Comparison of ENCODE assay signal across 17 cellular contexts in the genomic region with DNA sequence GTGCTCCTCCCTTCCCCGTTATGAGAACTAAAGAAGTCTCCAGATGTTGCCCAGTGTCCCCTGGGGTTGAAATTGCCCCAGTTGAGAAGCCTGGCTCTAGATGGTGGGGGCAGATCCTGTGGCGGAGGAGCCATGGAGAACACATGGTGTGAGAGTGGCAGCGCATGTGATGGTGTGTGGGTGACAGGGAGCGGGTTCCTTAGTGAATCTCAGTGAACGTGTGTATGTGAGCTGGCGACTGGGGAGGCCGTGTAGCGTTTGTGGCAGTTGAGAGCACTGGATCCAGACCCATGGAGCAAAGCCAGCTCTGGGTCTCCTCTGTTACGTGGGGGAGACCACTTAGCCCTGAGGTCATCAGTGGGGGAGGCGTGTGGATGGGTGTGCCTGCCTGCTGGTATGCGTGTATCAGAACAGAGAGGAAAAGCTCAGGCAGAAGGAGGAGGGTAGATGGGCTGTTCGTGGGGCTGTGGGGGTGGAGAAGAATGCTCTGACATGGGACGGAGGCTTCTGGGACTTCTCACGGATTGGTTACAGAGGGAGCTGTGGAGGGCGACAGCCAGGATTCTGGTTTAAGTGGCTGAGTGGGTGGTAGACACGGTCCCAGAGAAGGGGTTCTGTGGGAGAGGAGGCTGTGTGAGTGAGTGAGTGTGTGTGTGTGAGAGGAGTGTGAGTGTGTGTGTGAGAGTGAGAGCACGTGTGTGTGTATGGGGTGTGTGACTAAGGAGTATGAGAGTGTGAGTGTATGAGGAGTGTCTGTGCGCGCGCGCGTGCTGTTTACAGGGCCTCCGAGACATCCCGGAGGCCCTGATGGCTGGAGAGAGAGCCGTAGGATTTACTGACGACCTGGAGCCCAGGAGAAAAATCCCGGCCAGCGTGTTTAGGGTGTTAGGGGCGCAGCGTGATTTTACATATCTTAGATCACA.
DNase-seq lines count a peak whose midpoint lies in the region; ATAC-seq and TF ChIP-seq lines count a peak whose summit lies in the region.
"Had no signal": no experiment of that assay in that cellular context is flagged by ENCODE, and none has a peak within 500 bp of the region (broad histone marks: within the 10 kb centered on the region; RNA-seq: fewer than 3 reads in every experiment).

No MANE protein-coding gene starts in this region.

- no peaks in the 10 kb centered on the region for H3K4me1 Mint-ChIP-seq in stimulated activated naive CD8-positive, alpha-beta T cell treated with anti-CD3 and anti-CD28 coated beads, Interleukin-15, amount 100 ng/mL, for 72 hours
- H3K4me1 Mint-ChIP-seq in nephron: peaks cover 27% of the 10 kb centered on the region

- H3K27ac Mint-ChIP-seq in stimulated activated naive CD8-positive, alpha-beta T cell treated with anti-CD3 and anti-CD28 coated beads, Interleukin-15, amount 100 ng/mL, for 72 hours: peak overlapping the region; percentile 38 to 52
- peak overlapping the region; percentile 9 to 65 (median 34) for H3K27ac Mint-ChIP-seq in nephron
- H3K27ac Mint-ChIP-seq: T-helper 1 cell treated with Interleukin-12 subunit alpha and Interleukin-12 subunit beta and Interleukin-4 antibody, amounts not matched to agents 30 μg/mL and 1 μg/mL, for 36 hours had no signal

- no peak for DNase-seq in stimulated activated naive CD8-positive, alpha-beta T cell treated with anti-CD3 and anti-CD28 coated beads, Interleukin-15, amount 100 ng/mL, for 72 hours
- DNase-seq in stimulated activated naive CD8-positive, alpha-beta T cell treated with anti-CD3 and anti-CD28 coated beads, Interleukin-15, Interleukin-2, amounts not matched to agents 100 U/mL and 50 U/mL, for 24 hours: no peak
- DNase-seq in activated CD8-positive, alpha-beta memory T cell treated with anti-CD3 and anti-CD28 coated beads, Interleukin-2, amount 50 U/mL, for 48 hours: no peak
- DNase-seq in DMS 273 treated with DMSO at 0.1 percent for 48 hours (lab: John Stamatoyannopoulos, UW) (no peak), SIG-M5 treated with dmso at 0.1 percent for 504 hours (lab: John Stamatoyannopoulos, UW; ENCODE audit: unreplicated experiment) (no peak)
- DNase-seq: activated CD4-positive, alpha-beta T cell treated with anti-CD3 and anti-CD28 coated beads for 48 hours; activated T-cell treated with anti-CD3 and anti-CD28 coated beads, Interleukin-2, amount 50 U/mL, for 4 hours; DND-41; effector CD8-positive, alpha-beta T cell; NCI-H524 treated with DMSO at 0.1 percent for 48 hours; RPMI8226; trophoblast cell had no signal

- TF ChIP-seq CTCF in nephron (IDR thresholded peaks at IDR 0.05; ENCODE audit: unreplicated experiment in 3 of 3): no peak

- H3K9me3 Mint-ChIP-seq in stimulated activated naive CD8-positive, alpha-beta T cell treated with anti-CD3 and anti-CD28 coated beads, Interleukin-15, amount 100 ng/mL, for 72 hours: no peaks in the 10 kb centered on the region
- no peaks in the 10 kb centered on the region for H3K9me3 Mint-ChIP-seq in nephron
- H3K9me3 Mint-ChIP-seq: activated T-cell treated with anti-CD3 and anti-CD28 coated beads, Interleukin-2, amount 50 U/mL, for 4 hours; T-helper 1 cell treated with Interleukin-12 subunit alpha and Interleukin-12 subunit beta and Interleukin-4 antibody, amounts not matched to agents 30 μg/mL and 1 μg/mL, for 36 hours had no signal

- no peak for ATAC-seq in stimulated activated naive CD8-positive, alpha-beta T cell treated with anti-CD3 and anti-CD28 coated beads, Interleukin-15, amount 100 ng/mL, for 72 hours
- ATAC-seq in stimulated activated naive CD8-positive, alpha-beta T cell treated with anti-CD3 and anti-CD28 coated beads, Interleukin-15, Interleukin-2, amounts not matched to agents 100 U/mL and 50 U/mL, for 24 hours: no peak
- ATAC-seq in esophagus mucosa (peak; percentile 22), GM18502 (IDR thresholded peaks at IDR 0.05; ENCODE audit: poor library complexity, unreplicated experiment) (no peak)
- ATAC-seq: activated T-cell treated with anti-CD3 and anti-CD28 coated beads, Interleukin-2, amount 50 U/mL, for 4 hours; GM12878 had no signal

- no peaks in the 10 kb centered on the region for H3K36me3 Mint-ChIP-seq in nephron (ENCODE audit: low read depth)

- H3K27me3 Mint-ChIP-seq in stimulated activated naive CD8-positive, alpha-beta T cell treated with anti-CD3 and anti-CD28 coated beads, Interleukin-15, amount 100 ng/mL, for 72 hours: no peaks in the 10 kb centered on the region
- peaks cover 3% of the 10 kb centered on the region for H3K27me3 Mint-ChIP-seq in nephron (ENCODE audit: low read depth)

- no peak overlapping the region for H3K4me3 Mint-ChIP-seq in stimulated activated naive CD8-positive, alpha-beta T cell treated with anti-CD3 and anti-CD28 coated beads, Interleukin-15, amount 100 ng/mL, for 72 hours
- H3K4me3 Mint-ChIP-seq in nephron: peak overlapping the region in 1 of 3 experiments; percentile 20
- H3K4me3 Mint-ChIP-seq: activated T-cell treated with anti-CD3 and anti-CD28 coated beads, Interleukin-2, amount 50 U/mL, for 4 hours; T-helper 1 cell treated with Interleukin-12 subunit alpha and Interleukin-12 subunit beta and Interleukin-4 antibody, amounts not matched to agents 30 μg/mL and 1 μg/mL, for 36 hours had no signal
